1 cellular context compared by ENCODE assay signal in genomic region chr5:55899344-55899743, GRCh38.
TF ChIP-seq lines count a peak whose summit lies in the region.

No MANE protein-coding gene starts in this region.

TF ChIP-seq in WTC11, 78 proteins besides CTCF, POLR2A, EP300 and RAD21 (continued from another document):
- no peak for TF ChIP-seq ZNF512 (CRISPR knock-in tag; IDR thresholded peaks at IDR 0.05; ENCODE audit: borderline replicate concordance)
- no peak for TF ChIP-seq RORB (CRISPR knock-in tag; IDR thresholded peaks at IDR 0.05)
- TF ChIP-seq MLX (CRISPR knock-in tag; IDR thresholded peaks at IDR 0.05), result no peak
- no peak for TF ChIP-seq RELA (CRISPR knock-in tag; IDR thresholded peaks at IDR 0.05; ENCODE audit: borderline replicate concordance)
- no peak for TF ChIP-seq ETV6 (CRISPR knock-in tag; IDR thresholded peaks at IDR 0.05)
- no peak for TF ChIP-seq ESRRA (CRISPR knock-in tag; IDR thresholded peaks at IDR 0.05; ENCODE audit: borderline replicate concordance)
- TF ChIP-seq ZSCAN18 (CRISPR knock-in tag; IDR thresholded peaks at IDR 0.05), result no peak
- TF ChIP-seq USF2 (CRISPR knock-in tag; IDR thresholded peaks at IDR 0.05), result no peak
